Comparison of ENCODE assay signal across 34 cellular contexts in genomic region chr6:66159937-66160336, GRCh38.
"Had no signal": no experiment of that assay in that cellular context is flagged by ENCODE, and none has a peak within 500 bp of the region (broad histone marks: within the 10 kb centered on the region; RNA-seq: fewer than 3 reads in every experiment).

No MANE protein-coding gene starts in this region.

- H3K27me3 ChIP-seq: MG63 had no signal

- H3K4me3 ChIP-seq: MG63 had no signal

- H3K36me3 ChIP-seq: MG63 had no signal

- DNase-seq: Karpas-422, Kasumi-1, MG63, MM.1S, MV-4-11, NCI-H1048, NCI-H1092, NCI-H1092 treated with DMSO at 0.1 percent for 48 hours, NCI-H1105, NCI-H1105 treated with DMSO at 0.1 percent for 48 hours, NCI-H1417, NCI-H1417 treated with DMSO at 0.1 percent for 48 hours, NCI-H1436, NCI-H1436 treated with DMSO at 0.1 percent for 48 hours, NCI-H146, NCI-H1694, NCI-H1694 treated with DMSO at 0.1 percent for 48 hours, NCI-H187, NCI-H187 treated with DMSO at 0.1 percent for 48 hours, NCI-H1930, NCI-H2029, NCI-H2029 treated with DMSO at 0.1 percent for 48 hours, NCI-H2081, NCI-H2081 treated with DMSO at 0.1 percent for 48 hours, NCI-H2107, NCI-H2171, NCI-H2171 treated with DMSO at 0.1 percent for 48 hours, NCI-H2227 treated with DMSO at 0.1 percent for 48 hours, NCI-H226, NCI-H345, NCI-H446, NCI-H446 treated with DMSO at 0.1 percent for 48 hours, NCI-H510A, NCI-H510A treated with DMSO at 0.1 percent for 48 hours had no signal

- H3K9me3 ChIP-seq: MG63 had no signal
